8 cellular contexts compared by ENCODE assay signal in the genomic region with DNA sequence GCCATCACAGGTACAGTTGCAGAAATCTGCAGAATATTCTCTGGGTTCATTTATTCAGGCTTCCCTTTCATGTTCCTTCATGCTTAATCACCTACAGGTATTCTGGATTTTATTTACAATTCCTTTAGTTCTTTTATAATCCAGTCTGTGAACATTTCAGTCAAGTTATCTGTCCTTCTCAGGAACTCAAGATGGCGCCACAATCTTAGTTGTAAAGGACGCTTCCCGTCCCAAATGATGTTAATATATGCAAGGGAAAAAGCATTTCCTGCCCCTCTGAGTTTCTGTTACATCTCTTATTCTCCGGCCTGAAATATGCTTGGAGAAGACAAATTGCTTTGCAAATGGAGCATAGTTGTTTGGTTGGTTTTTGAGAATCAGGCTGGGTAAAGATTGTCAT. TPM values are rescaled to one million over a fixed set of nuclear protein-coding genes. Genes with fewer than 3 reads are reported as not detected.
DNase-seq lines count a peak whose midpoint lies in the region; ATAC-seq and TF ChIP-seq lines count a peak whose summit lies in the region.

No MANE protein-coding gene starts in this region.

- H3K9me2 ChIP-seq in GM23248 (ENCODE audit: insufficient read depth): no peaks in the 10 kb centered on the region

- H3K4me3 ChIP-seq in GM23248 (no peak overlapping the region), upper lobe of left lung (no peak overlapping the region)

- intact Hi-C loops in left cardiac atrium (cut with DNase I): loop anchor here (5.0 to 10.0 kb wide), 3 partner anchors 72 to 282 kb away; no protein-coding TSS in a partner anchor

- TF ChIP-seq POLR2A in upper lobe of left lung (IDR thresholded peaks at IDR 0.05): no peak

- H3K4me2 ChIP-seq in GM23248 (ENCODE audit: unreplicated experiment): no peak overlapping the region

- 4 to 7% methylated on average over 4 of the region's 4 CpGs for WGBS in GM23248 (ENCODE audit: low coverage in 1 of 2, low lambda C conversion rate in 2 of 2, missing lambda C conversion rate in 2 of 2), 2 experiments
- 11 to 15% methylated on average over 4 of the region's 4 CpGs for WGBS in upper lobe of left lung, 2 donors

- H3K36me3 ChIP-seq in GM23248 (ENCODE audit: low read depth) (no peaks in the 10 kb centered on the region), upper lobe of left lung (peaks cover 0 to 11% (median 0%) of the 10 kb centered on the region in 4 donors)

- H3K27me3 ChIP-seq in GM23248 (replicated peaks; ENCODE audit: insufficient read depth) (no peaks in the 10 kb centered on the region), upper lobe of left lung (no peaks in the 10 kb centered on the region)

- ATAC-seq in left cardiac atrium: peak; percentile 44 to 65
- ATAC-seq in upper lobe of left lung (ENCODE audit: low FRiP score in 2 of 2): peak in 1 of 2 donors; percentile 74
- ATAC-seq in HG03045 (IDR thresholded peaks at IDR 0.05; ENCODE audit: unreplicated experiment): no peak
- no peak for ATAC-seq in GM21576 (IDR thresholded peaks at IDR 0.05; ENCODE audit: unreplicated experiment)

- peak overlapping the region; percentile 40; the same call in 1 of the 2 replicates for H2AFZ ChIP-seq in GM23248

- DNase-seq in GM23248: peak; percentile 83
- DNase-seq in SHP77 (lab: John Stamatoyannopoulos, UW): peak; percentile 49 to 62
- DNase-seq in left cardiac atrium: no peak
- no peak for DNase-seq in upper lobe of left lung
- no peak for DNase-seq in cerebellar nuclear complex (lab: John Stamatoyannopoulos, UW)

- in situ Hi-C loops in GM23248 (cut with MboI): loop anchor here (5.0 to 10.0 kb wide), 2 partner anchors 280 to 512 kb away; no protein-coding TSS in a partner anchor

- TF ChIP-seq EP300 in upper lobe of left lung (IDR thresholded peaks at IDR 0.05): no peak

- H3K9ac ChIP-seq in GM23248: no peak overlapping the region

- H3K4me1 ChIP-seq in GM23248 (ENCODE audit: insufficient read depth) (peaks cover 20% of the 10 kb centered on the region), upper lobe of left lung (peaks cover 0 to under 1% (median 0%) of the 10 kb centered on the region in 4 donors)

- H3K27ac ChIP-seq in 22Rv1: no peak overlapping the region
- no peak overlapping the region for H3K27ac ChIP-seq in GM23248
- H3K27ac ChIP-seq in upper lobe of left lung: no peak overlapping the region

- no peaks in the 10 kb centered on the region for H3K9me3 ChIP-seq in GM23248 (ENCODE audit: low read depth)
- no peaks in the 10 kb centered on the region for H3K9me3 ChIP-seq in upper lobe of left lung

- H4K20me1 ChIP-seq in GM23248 (ENCODE audit: insufficient read depth): no peaks in the 10 kb centered on the region

- peak; percentile 59 for TF ChIP-seq CTCF in 22Rv1 (IDR thresholded peaks at IDR 0.05)
- TF ChIP-seq CTCF in upper lobe of left lung (IDR thresholded peaks at IDR 0.05): peak in 4 of 6 experiments; percentile 15 to 41 (median 22)

- no peaks in the 10 kb centered on the region for H3K79me2 ChIP-seq in GM23248 (ENCODE audit: insufficient read depth)

- H3F3A ChIP-seq in GM23248 (ENCODE audit: insufficient read depth): peaks cover 22% of the 10 kb centered on the region

RNA-seq across cellular contexts. Expression of a gene that starts 19.3 kb away (rescaled TPM):
- 93.7 and 120 TPM in 2 replicates for total RNA-seq in GM23248 (2014; rRNA removed; shearing (Covaris generic))
- 116 TPM in 2 replicates for polyA plus RNA-seq in GM23248 (2016; fragmentation: Nextera tagmentation; extraction: Ambion mirVana)
- 10 to 100 TPM; 23.6 to 47.9 TPM for total RNA-seq in left cardiac atrium
- 100 to 1,000 TPM in 2 of 6 donors, 10 to 100 TPM in 4; 52.4 to 210 (median 80.9) TPM for total RNA-seq in upper lobe of left lung

Comparison
In these comparisons a context has a peak if more than half of its experiments do, and no peak if none do; other contexts are left out.
1. DNase-seq: peak in GM23248 (single experiment) and SHP77 (2 of 2); none in left cardiac atrium (single experiment), upper lobe of left lung (0 of 2) and cerebellar nuclear complex (0 of 2).
2. ATAC-seq: peak in left cardiac atrium (2 of 2); none in HG03045 (single experiment) and GM21576 (single experiment).